1 cellular context compared by ENCODE assay signal in genomic region chr17:78839762-78840529, GRCh38.
TF ChIP-seq lines count a peak whose summit lies in the region.

No MANE protein-coding gene starts in this region.

TF ChIP-seq in HepG2, 621 proteins besides CTCF, POLR2A, EP300 and RAD21 (continued from another document and continues in another):
- TF ChIP-seq UBTF (CRISPR knock-in tag; IDR thresholded peaks at IDR 0.05) (peak; percentile 29; the same call in 1 of the 2 replicates), E2F1 (CRISPR knock-in tag; IDR thresholded peaks at IDR 0.05) (peak; percentile 62; the same call in 1 of the 2 replicates), HMGXB4 (CRISPR knock-in tag; IDR thresholded peaks at IDR 0.05; ENCODE audit: borderline replicate concordance in 1 of 2, low read depth in 1 of 2) (0 out of 4 replicates have a peak, but pooled peaks have one; percentile 1 to 60), ZSCAN30 (CRISPR knock-in tag; IDR thresholded peaks at IDR 0.05) (0 out of 2 replicates have a peak, but pooled peaks have one; percentile 10), LCORL (IDR thresholded peaks at IDR 0.05) (no peak), LCORL (CRISPR knock-in tag; IDR thresholded peaks at IDR 0.05) (0 out of 2 replicates have a peak, but pooled peaks have one; percentile 40), ZFAT (CRISPR knock-in tag; conservative IDR thresholded peaks at IDR 0.05) (0 out of 2 replicates have a peak, but pooled peaks have one; percentile 32), ZNF142 (CRISPR knock-in tag; IDR thresholded peaks at IDR 0.05) (peak; percentile 54; the same call in 1 of the 2 replicates), AGO2 (optimal IDR thresholded peaks at IDR 0.05; ENCODE audit: low read depth, low read length) (peak; percentile 65), MATR3 (CRISPR knock-in tag; IDR thresholded peaks at IDR 0.05) (no peak), MXD4 (CRISPR knock-in tag; IDR thresholded peaks at IDR 0.05) (peak; percentile 84; the same call in 1 of the 2 replicates), ATAD3A (CRISPR knock-in tag; IDR thresholded peaks at IDR 0.05) (0 out of 2 replicates have a peak, but pooled peaks have one; percentile 10), ZNF558 (CRISPR knock-in tag; IDR thresholded peaks at IDR 0.05; ENCODE audit: borderline replicate concordance) (peak; percentile 63; the same call in 1 of the 2 replicates), ATF7-NPFF (CRISPR knock-in tag; IDR thresholded peaks at IDR 0.05; ENCODE audit: low read depth) (peak; percentile 1; the same call in 1 of the 2 replicates), ZKSCAN5 (CRISPR knock-in tag; IDR thresholded peaks at IDR 0.05) (no peak), ZNF564 (CRISPR knock-in tag; IDR thresholded peaks at IDR 0.05) (no peak), ZNF670 (CRISPR knock-in tag; IDR thresholded peaks at IDR 0.05; ENCODE audit: borderline replicate concordance) (0 out of 2 replicates have a peak, but pooled peaks have one; percentile 19), ZNF556 (CRISPR knock-in tag; IDR thresholded peaks at IDR 0.05; ENCODE audit: borderline replicate concordance) (no peak), ZFX (CRISPR knock-in tag; IDR thresholded peaks at IDR 0.05; ENCODE audit: low read depth) (0 out of 2 replicates have a peak, but pooled peaks have one; percentile 38), MTF2 (CRISPR knock-in tag; IDR thresholded peaks at IDR 0.05; ENCODE audit: borderline replicate concordance) (peak; percentile 75; the same call in 1 of the 2 replicates), HOXD1 (CRISPR knock-in tag; IDR thresholded peaks at IDR 0.05) (0 out of 2 replicates have a peak, but pooled peaks have one; percentile 68), TFAP4 (IDR thresholded peaks at IDR 0.05; ENCODE audit: borderline replicate concordance, low read depth) (no peak), ZNF607 (CRISPR knock-in tag; IDR thresholded peaks at IDR 0.05; ENCODE audit: borderline replicate concordance) (peak; percentile 47; the same call in 1 of the 2 replicates), KDM4B (CRISPR knock-in tag; IDR thresholded peaks at IDR 0.05) (no peak), ZNF530 (CRISPR knock-in tag; IDR thresholded peaks at IDR 0.05; ENCODE audit: low read depth) (no peak), ZNF691 (CRISPR knock-in tag; IDR thresholded peaks at IDR 0.05; ENCODE audit: borderline replicate concordance, low read depth) (peak; percentile 19; the same call in 1 of the 2 replicates), PHB2 (IDR thresholded peaks at IDR 0.05; ENCODE audit: partially characterized antibody) (no peak), ZNF383 (CRISPR knock-in tag; IDR thresholded peaks at IDR 0.05; ENCODE audit: borderline replicate concordance) (peak; percentile 87; the same call in 1 of the 2 replicates), ZNF205 (CRISPR knock-in tag; IDR thresholded peaks at IDR 0.05) (no peak), ZNF839 (CRISPR knock-in tag; IDR thresholded peaks at IDR 0.05; ENCODE audit: borderline replicate concordance) (peak; percentile 48; the same call in 1 of the 2 replicates), ZNF83 (CRISPR knock-in tag; IDR thresholded peaks at IDR 0.05; ENCODE audit: borderline replicate concordance) (no peak), ZNF777 (CRISPR knock-in tag; IDR thresholded peaks at IDR 0.05) (peak; percentile 35; the same call in 1 of the 2 replicates), CERS6 (CRISPR knock-in tag; IDR thresholded peaks at IDR 0.05) (no peak), GMEB1 (CRISPR knock-in tag; IDR thresholded peaks at IDR 0.05; ENCODE audit: borderline replicate concordance) (peak; percentile 31; the same call in 1 of the 2 replicates), TEAD3 (CRISPR knock-in tag; optimal IDR thresholded peaks at IDR 0.05; ENCODE audit: borderline replicate concordance) (peak; percentile 8), ZNF800 (CRISPR knock-in tag; IDR thresholded peaks at IDR 0.05) (peak; percentile 62; the same call in 1 of the 2 replicates), PLRG1 (conservative IDR thresholded peaks at IDR 0.05) (no peak), ZNF737 (CRISPR knock-in tag; IDR thresholded peaks at IDR 0.05; ENCODE audit: borderline replicate concordance) (0 out of 2 replicates have a peak, but pooled peaks have one; percentile 40), TGIF2 (CRISPR knock-in tag; IDR thresholded peaks at IDR 0.05) (peak; percentile 4; the same call in 1 of the 2 replicates), TCF12 (IDR thresholded peaks at IDR 0.05) (no peak), TCF12 (CRISPR knock-in tag; IDR thresholded peaks at IDR 0.05) (0 out of 2 replicates have a peak, but pooled peaks have one; percentile 20), E2F2 (CRISPR knock-in tag; IDR thresholded peaks at IDR 0.05; ENCODE audit: borderline replicate concordance) (peak; percentile 85; the same call in 1 of the 2 replicates)
